Comparison of ENCODE assay signal across 1 cellular context in genomic region chr5:35877655-35878054, GRCh38.
TF ChIP-seq lines count a peak whose summit lies in the region.

No MANE protein-coding gene starts in this region.

TF ChIP-seq in IMR-90, 13 proteins besides CTCF, POLR2A, EP300 and RAD21 (continued from another document):
- TF ChIP-seq RCOR1 (IDR thresholded peaks at IDR 0.05; ENCODE audit: insufficient replicate concordance, low read length) = no peak
- no peak for TF ChIP-seq MAFK (IDR thresholded peaks at IDR 0.05; ENCODE audit: low read depth, low read length)
